ENCODE assay signal across 25 cellular contexts in the genomic region with DNA sequence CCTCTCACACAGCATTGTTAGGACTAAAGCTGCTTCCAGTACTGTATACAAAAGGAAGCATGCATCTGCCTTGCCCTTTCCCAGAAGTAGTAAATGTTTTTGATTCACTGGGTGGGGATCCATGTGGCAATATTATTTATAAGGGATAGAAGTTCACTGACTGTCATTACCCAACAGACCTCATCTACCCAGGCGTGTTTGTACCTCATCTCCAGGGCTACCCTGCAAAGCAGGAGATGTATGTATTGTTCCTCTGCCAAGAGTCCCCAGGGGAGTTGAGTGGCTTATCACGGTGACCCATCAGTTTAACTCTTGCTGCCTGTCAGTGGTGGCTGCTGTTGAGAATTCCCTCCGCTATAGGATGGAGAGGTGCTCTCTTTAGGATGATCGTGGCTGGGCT. TPM values are rescaled to one million over a fixed set of nuclear protein-coding genes. Genes with fewer than 3 reads are reported as not detected.
DNase-seq lines count a peak whose midpoint lies in the region; TF ChIP-seq lines count a peak whose summit lies in the region.
"Had no signal": no experiment of that assay in that cellular context is flagged by ENCODE, and none has a peak within 500 bp of the region (broad histone marks: within the 10 kb centered on the region; RNA-seq: fewer than 3 reads in every experiment).

No MANE protein-coding gene starts in this region.

- TF ChIP-seq CTCF in HEK293 (tag by site-specific recombination; IDR thresholded peaks at IDR 0.05) (no peak), endodermal cell (conservative IDR thresholded peaks at IDR 0.05) (no peak), tibial artery (IDR thresholded peaks at IDR 0.05) (no peak)

- H3K36me3 Mint-ChIP-seq in endodermal cell (ENCODE audit: low read depth) = no peaks in the 10 kb centered on the region
- H3K36me3 Mint-ChIP-seq: brain; CD4-positive, CD25-positive, alpha-beta regulatory T cell; WTC11 had no signal

- H3K4me3 Mint-ChIP-seq in endodermal cell = no peak overlapping the region
- H3K4me3 Mint-ChIP-seq: activated T-cell treated with anti-CD3 and anti-CD28 coated beads, Interleukin-2, amount 50 U/mL, for 4 hours; brain; CD4-positive, CD25-positive, alpha-beta regulatory T cell; WTC11 had no signal

- no peaks in the 10 kb centered on the region for H3K9me3 Mint-ChIP-seq in endodermal cell
- H3K9me3 Mint-ChIP-seq: activated T-cell treated with anti-CD3 and anti-CD28 coated beads, Interleukin-2, amount 50 U/mL, for 4 hours; brain had no signal

- 70 to 72% methylated on average over 2 to 4 of the region's 4 CpGs for WGBS in endodermal cell (ENCODE audit: insufficient coverage in 1 of 2, insufficient read length in 1 of 2), 2 experiments

- H3K4me3 ChIP-seq in HEK293 (ENCODE audit: low read depth, low read length) = no peak overlapping the region
- no peak overlapping the region for H3K4me3 ChIP-seq in endodermal cell (ENCODE audit: low read length)
- H3K4me3 ChIP-seq in skin epidermis = no peak overlapping the region
- H3K4me3 ChIP-seq in tibial artery = no peak overlapping the region
- H3K4me3 ChIP-seq: adrenal gland, GM23248, heart left ventricle, lung, SJSA1, spleen had no signal

- no peak overlapping the region for H3K9ac ChIP-seq in endodermal cell (ENCODE audit: extremely low read depth, low read length, poor library complexity, severe bottlenecking)
- H3K9ac ChIP-seq: GM23248, parathyroid adenoma had no signal

- H3K27ac Mint-ChIP-seq in endodermal cell = no peak overlapping the region
- H3K27ac Mint-ChIP-seq: brain; CD4-positive, CD25-positive, alpha-beta regulatory T cell; WTC11 had no signal

- CTCF ChIA-PET in HEK293 (lab: Yijun Ruan, JAX) = no interaction called here

- H3K9me3 ChIP-seq in HEK293 (ENCODE audit: control insufficient read depth, insufficient read depth, low read depth, low read length) = no peaks in the 10 kb centered on the region
- H3K9me3 ChIP-seq in endodermal cell (ENCODE audit: control insufficient read depth, low read length) = no peaks in the 10 kb centered on the region
- H3K9me3 ChIP-seq in tibial artery = no peaks in the 10 kb centered on the region
- H3K9me3 ChIP-seq: adrenal gland, heart left ventricle, SJSA1, spleen had no signal

- H3K27me3 Mint-ChIP-seq in endodermal cell (ENCODE audit: insufficient read depth) = no peaks in the 10 kb centered on the region
- H3K27me3 Mint-ChIP-seq: CD4-positive, CD25-positive, alpha-beta regulatory T cell had no signal

- intact Hi-C loops in tibial artery (cut with DNase I; ENCODE audit: low total_unique reads) = no loop called here

- H3K27ac ChIP-seq in HEK293 (ENCODE audit: extremely low read depth, low read depth, low read length) (no peak overlapping the region), endodermal cell (ENCODE audit: low read depth, low read length) (no peak overlapping the region), skin epidermis (peak overlapping the region in 17 of 21 experiments; percentile 12 to 83 (median 59)), tibial artery (no peak overlapping the region)
- H3K27ac ChIP-seq: adrenal gland, foreskin keratinocyte, GM23248, heart left ventricle, parathyroid adenoma, SJSA1, spleen had no signal

- POLR2A ChIA-PET in HEK293 (lab: Yijun Ruan, JAX) = no interaction called here

- H3K4me1 Mint-ChIP-seq in endodermal cell = peaks cover 3% of the 10 kb centered on the region
- H3K4me1 Mint-ChIP-seq: CD4-positive, CD25-positive, alpha-beta regulatory T cell had no signal

- H3K36me3 ChIP-seq in HEK293 (ENCODE audit: control insufficient read depth in 2 of 2, insufficient read depth in 1 of 2, low read length in 2 of 2) = no peaks in the 10 kb centered on the region
- no peaks in the 10 kb centered on the region for H3K36me3 ChIP-seq in endodermal cell (ENCODE audit: control insufficient read depth, insufficient read depth, low read length)
- H3K36me3 ChIP-seq in tibial artery = no peaks in the 10 kb centered on the region
- H3K36me3 ChIP-seq: adrenal gland, heart left ventricle, SJSA1, spleen had no signal

- H3K4me1 ChIP-seq in HEK293 (ENCODE audit: control insufficient read depth, insufficient read depth, low read length) = no peaks in the 10 kb centered on the region
- no peaks in the 10 kb centered on the region for H3K4me1 ChIP-seq in endodermal cell (ENCODE audit: control insufficient read depth, insufficient read depth, low read length)
- H3K4me1 ChIP-seq in tibial artery = peaks cover 0 to 47% (median 11%) of the 10 kb centered on the region in 4 donors
- H3K4me1 ChIP-seq: adrenal gland, parathyroid adenoma, SJSA1 had no signal

- peak; percentile 78 for DNase-seq in DMS153 treated with DMSO at 0.1 percent for 48 hours (lab: John Stamatoyannopoulos, UW; ENCODE audit: unreplicated experiment)
- DNase-seq in endodermal cell = peak; percentile 33
- no peak for DNase-seq in NCI-H446 (lab: John Stamatoyannopoulos, UW)
- no peak for DNase-seq in COR-L47 (lab: John Stamatoyannopoulos, UW)
- no peak for DNase-seq in tibial artery
- DNase-seq: activated CD4-positive, alpha-beta T cell treated with anti-CD3 and anti-CD28 coated beads, Interleukin-2, amount 50 U/mL, for 1 hour; activated naive CD4-positive, alpha-beta T cell; activated T-cell treated with anti-CD3 and anti-CD28 coated beads, Interleukin-2, amount 50 U/mL, for 4 hours; adrenal gland; CD4-positive, CD25-positive, alpha-beta regulatory T cell; IMR-90; kidney glomerular epithelial cell; NCI-H526 treated with DMSO at 0.1 percent for 48 hours; RPMI8226; spleen had no signal

- H3K27me3 ChIP-seq in endodermal cell (ENCODE audit: control insufficient read depth, insufficient read depth, low read length, poor library complexity, severe bottlenecking) (no peaks in the 10 kb centered on the region), tibial artery (no peaks in the 10 kb centered on the region)
- H3K27me3 ChIP-seq: adrenal gland, foreskin keratinocyte, heart left ventricle, SJSA1, spleen had no signal

TF ChIP-seq in HEK293, 187 proteins besides CTCF, POLR2A, EP300 and RAD21:
- TF ChIP-seq GLIS1 (tag by site-specific recombination; IDR thresholded peaks at IDR 0.05) (peak; percentile 47), MZF1 (tag by site-specific recombination; IDR thresholded peaks at IDR 0.05; ENCODE audit: borderline replicate concordance) (no peak)

RNA-seq across cellular contexts. Expression of gene SLC24A3, which starts 42.5 kb away (rescaled TPM):
- total RNA-seq in endodermal cell = 1 to 10 TPM; 1.5 to 1.8 TPM
- 1.2 TPM for polyA plus RNA-seq in endodermal cell (2013, experiment 1 of 2)
- 1.0 TPM for polyA plus RNA-seq in endodermal cell (2013, experiment 2 of 2)
- total RNA-seq: GM23248, IMR-90, SJSA1 had no signal
- polyA plus RNA-seq: CD4-positive, CD25-positive, alpha-beta regulatory T cell; GM23248; IMR-90 had no signal

Comparison
In these comparisons a context has a peak if more than half of its experiments do, and no peak if none do; other contexts are left out.
1. DNase-seq: peak in DMS153 treated with DMSO at 0.1 percent for 48 hours (single experiment) and endodermal cell (single experiment); none in NCI-H446 (0 of 2), COR-L47 (single experiment) and tibial artery (0 of 2).
2. H3K27ac ChIP-seq: peak in skin epidermis (17 of 21); none in HEK293 (single experiment), endodermal cell (single experiment) and tibial artery (0 of 2).